In the genomic region with DNA sequence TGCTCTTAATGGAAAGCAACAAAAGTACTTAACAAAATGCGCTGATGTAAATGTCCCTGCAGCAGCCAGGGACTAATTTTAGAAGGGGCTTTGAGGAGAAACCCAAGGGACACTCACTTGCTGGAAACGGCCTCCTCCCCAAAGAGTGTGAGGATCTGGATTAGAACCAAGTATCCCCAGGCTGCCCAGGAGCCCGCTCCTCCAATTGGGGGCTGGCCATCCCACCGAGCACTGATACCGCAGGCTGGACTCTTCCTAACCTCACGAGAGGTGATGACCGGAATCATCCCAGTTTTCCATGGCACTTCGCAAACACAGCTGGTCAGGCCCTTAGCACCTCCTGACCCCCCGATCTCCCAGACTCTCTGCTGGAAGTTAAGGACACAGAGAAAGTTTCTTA, we compare ENCODE assay signal across 17 cellular contexts.
A peak's percentile ranks its signal among the peaks of the same experiment; 100 is the strongest.
DNase-seq lines count a peak whose midpoint lies in the region; ATAC-seq, FAIRE-seq and TF ChIP-seq lines count a peak whose summit lies in the region.
"Had no signal": no experiment of that assay in that cellular context is flagged by ENCODE, and none has a peak within 500 bp of the region (broad histone marks: within the 10 kb centered on the region; RNA-seq: fewer than 3 reads in every experiment).

No MANE protein-coding gene starts in this region.

- H3K36me3 Mint-ChIP-seq in progenitor cell of endocrine pancreas (ENCODE audit: insufficient read depth), result peaks cover 18% of the 10 kb centered on the region

- TF ChIP-seq POLR2A in uterus (IDR thresholded peaks at IDR 0.05), result no peak

- H3K27ac Mint-ChIP-seq in progenitor cell of endocrine pancreas, result no peak overlapping the region
- H3K27ac Mint-ChIP-seq: GM23338 had no signal

- ATAC-seq in Right ventricle myocardium superior (ENCODE audit: poor library complexity) (no peak), heart right ventricle (no peak)
- ATAC-seq: GM23338; naive thymus-derived CD4-positive, alpha-beta T cell had no signal

- FAIRE-seq in kidney (lab: Jason Lieb, UNC), result no peak
- FAIRE-seq: astrocyte had no signal

- H3K9ac ChIP-seq in kidney (ENCODE audit: low read length in 2 of 2), result no peak overlapping the region
- H3K9ac ChIP-seq: SK-N-SH had no signal

- no peak overlapping the region for H3K4me3 Mint-ChIP-seq in progenitor cell of endocrine pancreas (ENCODE audit: low read depth)
- H3K4me3 Mint-ChIP-seq: GM23338; naive thymus-derived CD4-positive, alpha-beta T cell had no signal

- H3K4me3 ChIP-seq in heart right ventricle (peak overlapping the region in 3 of 10 donors; percentile 7 to 27 (median 19)), uterus (no peak overlapping the region), kidney (ENCODE audit: low read length in 2 of 2) (no peak overlapping the region)
- H3K4me3 ChIP-seq: GM23338, upper lobe of left lung had no signal

- no peaks in the 10 kb centered on the region for H3K36me3 ChIP-seq in heart right ventricle
- H3K36me3 ChIP-seq in uterus, result no peaks in the 10 kb centered on the region
- H3K36me3 ChIP-seq in kidney (ENCODE audit: control insufficient read depth in 1 of 2, insufficient read depth in 2 of 2, low read length in 2 of 2), result no peaks in the 10 kb centered on the region
- H3K36me3 ChIP-seq: upper lobe of left lung had no signal

- H3K4me1 ChIP-seq in heart right ventricle (peaks cover 32 to 79% (median 75%) of the 10 kb centered on the region in 9 donors), uterus (peaks cover 22% of the 10 kb centered on the region in 2 donors), kidney (ENCODE audit: control insufficient read depth in 1 of 2, insufficient read depth in 1 of 2, low read depth in 1 of 2, low read length in 2 of 2) (peaks cover 5 to 15% of the 10 kb centered on the region in 2 donors)

- H3K27me3 Mint-ChIP-seq in progenitor cell of endocrine pancreas, result no peaks in the 10 kb centered on the region
- H3K27me3 Mint-ChIP-seq: naive thymus-derived CD4-positive, alpha-beta T cell had no signal

- 65 to 67% methylated on average over 9 of the region's 9 CpGs for WGBS in heart right ventricle, 2 donors

- H3K27me3 ChIP-seq in heart right ventricle, result no peaks in the 10 kb centered on the region
- no peaks in the 10 kb centered on the region for H3K27me3 ChIP-seq in uterus
- H3K27me3 ChIP-seq: upper lobe of left lung had no signal

- DNase-seq in cardiac septum (ENCODE audit: low spot score) (peak; percentile 57), Right ventricle myocardium superior (no peak), heart right ventricle (peak in 1 of 2 donors; percentile 4), progenitor cell of endocrine pancreas (ENCODE audit: low spot score, unreplicated experiment) (peak; percentile 5), uterus (peak in 1 of 2 donors; percentile 12), superior temporal gyrus (ENCODE audit: extremely low spot score) (no peak), kidney (no peak)
- DNase-seq in activated CD4-positive, alpha-beta T cell treated with anti-CD3 and anti-CD28 coated beads for 1 hour, result no peak
- DNase-seq: activated CD4-positive, alpha-beta T cell treated with anti-CD3 and anti-CD28 coated beads, Interleukin-2, amount 50 U/mL, for 4 hours; EL; NCI-H2029; NCI-H524 treated with DMSO at 0.1 percent for 48 hours had no signal

- peaks cover 17% of the 10 kb centered on the region for H3K9me3 Mint-ChIP-seq in progenitor cell of endocrine pancreas (ENCODE audit: low read depth)

- H3K9me3 ChIP-seq in heart right ventricle, result peaks cover 0 to 10% (median 0%) of the 10 kb centered on the region in 11 donors
- H3K9me3 ChIP-seq in uterus, result no peaks in the 10 kb centered on the region
- H3K9me3 ChIP-seq in kidney (ENCODE audit: control insufficient read depth in 1 of 2, low read length in 2 of 2), result no peaks in the 10 kb centered on the region
- H3K9me3 ChIP-seq: SK-N-SH, upper lobe of left lung had no signal

- H3K27ac ChIP-seq in heart right ventricle, result peak overlapping the region; percentile 3 to 77 (median 62)
- peak overlapping the region; percentile 81 to 94 for H3K27ac ChIP-seq in uterus
- no peak overlapping the region for H3K27ac ChIP-seq in kidney (ENCODE audit: low read depth in 2 of 2, low read length in 2 of 2)
- H3K27ac ChIP-seq: upper lobe of left lung had no signal

- TF ChIP-seq CTCF in heart right ventricle (IDR thresholded peaks at IDR 0.05) (no peak), progenitor cell of endocrine pancreas (IDR thresholded peaks at IDR 0.05; ENCODE audit: unreplicated experiment) (no peak), uterus (IDR thresholded peaks at IDR 0.05) (no peak), kidney (IDR thresholded peaks at IDR 0.05; ENCODE audit: borderline replicate concordance, extremely low read depth, insufficient read depth) (no peak)

- H3K4me1 Mint-ChIP-seq in progenitor cell of endocrine pancreas (ENCODE audit: low read depth), result peaks cover 22% of the 10 kb centered on the region

- intact Hi-C loops in cardiac septum (cut with DNase I), result loop anchor here (5.0 kb wide), 1 partner anchor 84 kb away; no protein-coding TSS in a partner anchor
- intact Hi-C loops in Right ventricle myocardium superior (cut with DNase I), result loop anchor here (5.0 kb wide), 1 partner anchor 79 kb away; no protein-coding TSS in a partner anchor
- intact Hi-C loops in heart right ventricle (cut with DNase I), result no loop called here
- intact Hi-C loops in uterus (cut with DNase I; ENCODE audit: low total_unique reads), result no loop called here
- intact Hi-C loops in kidney (cut with DNase I), result no loop called here

Comparison
In these comparisons a context has a peak if more than half of its experiments do, and no peak if none do; other contexts are left out.
1. DNase-seq: peak in cardiac septum (single experiment) and progenitor cell of endocrine pancreas (single experiment); none in Right ventricle myocardium superior (single experiment), activated CD4-positive, alpha-beta T cell treated with anti-CD3 and anti-CD28 coated beads for 1 hour (single experiment), superior temporal gyrus (single experiment) and kidney (single experiment).
2. intact Hi-C loops: an anchor here in cardiac septum (5.0 kb wide) and Right ventricle myocardium superior (5.0 kb wide); none called in heart right ventricle, uterus and kidney.
3. H3K27ac ChIP-seq: peak in heart right ventricle (10 of 10) and uterus (2 of 2); none in kidney (0 of 2).